ENCODE assay signal across 13 cellular contexts in genomic region chr6:46437671-46438221, GRCh38. TPM values are rescaled to one million over a fixed set of nuclear protein-coding genes. Genes with fewer than 3 reads are reported as not detected.
A peak's percentile ranks its signal among the peaks of the same experiment; 100 is the strongest.
DNase-seq lines count a peak whose midpoint lies in the region; ATAC-seq, FAIRE-seq and TF ChIP-seq lines count a peak whose summit lies in the region.
"Had no signal": no experiment of that assay in that cellular context is flagged by ENCODE, and none has a peak within 500 bp of the region (broad histone marks: within the 10 kb centered on the region; RNA-seq: fewer than 3 reads in every experiment).

No MANE protein-coding gene starts in this region.

- no TSS peak for BruUV-seq in HepG2 (replicated peaks; lab: Mats Ljungman, UMichigan)

- ATAC-seq in HepG2 (no peak), right lobe of liver (no peak), GM21423 (IDR thresholded peaks at IDR 0.05; ENCODE audit: unreplicated experiment) (no peak)
- ATAC-seq: activated naive CD8-positive, alpha-beta T cell treated with anti-CD3 and anti-CD28 coated beads, Interleukin-2, amount 50 U/mL, for 24 hours; sciatic nerve had no signal

- in situ Hi-C loops in HepG2 (cut with HindIII; ENCODE audit: extremely low pct_ligation_motif_present, low pct_unique_long_range_greater_than_20kb), result no loop called here

- no peak for DNase-seq in HepG2 (ENCODE audit: low spot score)
- DNase-seq in right lobe of liver, result no peak
- DNase-seq in cerebellum (ENCODE audit: low spot score), result peak; percentile 83
- DNase-seq in kidney tubule cell (ENCODE audit: low spot score), result peak; percentile 9
- no peak for DNase-seq in NCI-H2196 (lab: John Stamatoyannopoulos, UW; ENCODE audit: unreplicated experiment)
- no peak for DNase-seq in NCI-H446 treated with DMSO at 0.1 percent for 48 hours (lab: John Stamatoyannopoulos, UW)
- no peak for DNase-seq in 8988T
- DNase-seq: activated naive CD8-positive, alpha-beta T cell treated with anti-CD3 and anti-CD28 coated beads, Interleukin-2, amount 50 U/mL, for 24 hours; BE2C had no signal

- H4K20me1 ChIP-seq in HepG2 (ENCODE audit: insufficient read depth, low read length), result no peaks in the 10 kb centered on the region

- H3K27me3 ChIP-seq in HepG2 (ENCODE audit: control insufficient read depth in 1 of 2, insufficient read depth in 2 of 2, low read length in 2 of 2) (no peaks in the 10 kb centered on the region), right lobe of liver (no peaks in the 10 kb centered on the region)
- H3K27me3 ChIP-seq: BE2C had no signal

- POLR2A ChIA-PET in HepG2 (lab: Yijun Ruan, JAX), result no interaction called here

- no peak overlapping the region for H2AFZ ChIP-seq in HepG2 (ENCODE audit: low read length)

- H3K9ac ChIP-seq in HepG2 (ENCODE audit: insufficient read depth, low read depth, low read length), result no peak overlapping the region

- H3K4me3 ChIP-seq in HepG2 (replicated peaks in 1 of 3; ENCODE audit: insufficient read depth in 1 of 3, low read depth in 2 of 3, low read length in 3 of 3) (no peak overlapping the region), right lobe of liver (no peak overlapping the region)

- TF ChIP-seq RAD21 in HepG2 (CRISPR knock-in tag; IDR thresholded peaks at IDR 0.05), result no peak

- TF ChIP-seq CTCF in HepG2 (CRISPR knock-in tag; IDR thresholded peaks at IDR 0.05), result no peak
- TF ChIP-seq CTCF in right lobe of liver (IDR thresholded peaks at IDR 0.05), result no peak

- H3K27ac ChIP-seq in HepG2 (ENCODE audit: extremely low read length, insufficient read depth, low read length), result no peak overlapping the region
- H3K27ac ChIP-seq in right lobe of liver, result no peak overlapping the region

- H3K4me1 ChIP-seq in HepG2 (ENCODE audit: insufficient read depth, low read length), result no peaks in the 10 kb centered on the region
- H3K4me1 ChIP-seq in right lobe of liver, result no peaks in the 10 kb centered on the region
- H3K4me1 ChIP-seq: BE2C had no signal

- H3K9me3 ChIP-seq in HepG2 (ENCODE audit: low read length) (no peaks in the 10 kb centered on the region), right lobe of liver (no peaks in the 10 kb centered on the region)
- H3K9me3 ChIP-seq: BE2C had no signal

- no peak for TF ChIP-seq POLR2A in HepG2 (IDR thresholded peaks at IDR 0.05; ENCODE audit: insufficient read depth in 1 of 2, low read depth in 2 of 2, low read length in 2 of 2)
- TF ChIP-seq POLR2A in right lobe of liver (IDR thresholded peaks at IDR 0.05), result no peak

- H3K36me3 ChIP-seq in HepG2 (replicated peaks in 1 of 2; ENCODE audit: control insufficient read depth in 1 of 2, insufficient read depth in 2 of 2, low read length in 2 of 2) (no peaks in the 10 kb centered on the region), right lobe of liver (no peaks in the 10 kb centered on the region)
- H3K36me3 ChIP-seq: BE2C had no signal

- H3K4me2 ChIP-seq in HepG2 (ENCODE audit: low read depth, low read length), result no peak overlapping the region

- CTCF ChIA-PET in HepG2 (lab: Yijun Ruan, JAX; ENCODE audit: low intra/inter-chr PET ratio, low total read pairs), result no interaction called here

- TF ChIP-seq EP300 in HepG2 (IDR thresholded peaks at IDR 0.05; ENCODE audit: low read depth in 2 of 2, low read length in 2 of 2), result no peak
- no peak for TF ChIP-seq EP300 in HepG2 (CRISPR knock-in tag; IDR thresholded peaks at IDR 0.05; ENCODE audit: borderline replicate concordance)

- no peaks in the 10 kb centered on the region for H3K79me2 ChIP-seq in HepG2 (ENCODE audit: insufficient read depth, low read length)

- intact Hi-C loops in HepG2 (cut with micrococcal nuclease; ENCODE audit: unreplicated experiment) (no loop called here), right lobe of liver (cut with DNase I) (no loop called here)

- no peak for FAIRE-seq in HepG2 (lab: Jason Lieb, UNC)
- FAIRE-seq: endometrium had no signal

TF ChIP-seq in HepG2, 621 proteins besides CTCF, POLR2A, EP300 and RAD21:
- peak; percentile 58; the same call in 1 of the 2 replicates for TF ChIP-seq MAFF (IDR thresholded peaks at IDR 0.05; ENCODE audit: low read depth, low read length)
- no peak for TF ChIP-seq ZC3H4 (CRISPR knock-in tag; IDR thresholded peaks at IDR 0.05; ENCODE audit: borderline replicate concordance)
- peak; percentile 66 to 72 for TF ChIP-seq MAFK (conservative IDR thresholded peaks at IDR 0.05 in 1 of 2, IDR thresholded peaks at IDR 0.05 in 1 of 2; ENCODE audit: low read length in 2 of 2)
TF ChIP-seq in HepG2: peak in this region for 2.

RNA-seq across cellular contexts. Expression of gene RCAN2, which starts 53.5 kb away (rescaled TPM):
- total RNA-seq in HepG2 (2016; rRNA removed; fragmentation: Illumina TruSeq; extraction: Trizol) (not detected in 2 replicates), right lobe of liver (1 to 10 TPM in 5 of 6 experiments, under 1 TPM in 1; 0.77 to 4.5 (median 1.9) TPM), cerebellum (30.3 TPM)
- total RNA-seq in HepG2 (2016; cell fraction: cytosol; rRNA removed; fragmentation: Illumina TruSeq; extraction: Trizol; ENCODE audit: low read depth), result not detected in 2 replicates
- not detected in 2 replicates for total RNA-seq in HepG2 (2016; cell fraction: insoluble cytoplasmic fraction; rRNA removed; fragmentation: Illumina TruSeq; extraction: Trizol)
- not detected in 2 replicates for total RNA-seq in HepG2 (2016; cell fraction: membrane; rRNA removed; fragmentation: Illumina TruSeq; extraction: Trizol)
- total RNA-seq in HepG2 (2016; cell fraction: nucleus; rRNA removed; fragmentation: Illumina TruSeq; extraction: Trizol), result not detected in 2 replicates
- polyA plus RNA-seq in HepG2 (2011; rRNA removed), result not detected in 2 replicates
- not detected in 2 replicates for polyA plus RNA-seq in HepG2 (2011; cell fraction: cytosol; rRNA removed)
- not detected in 2 replicates for polyA plus RNA-seq in HepG2 (2011; cell fraction: nucleus; rRNA removed)
- not detected in 2 replicates for polyA plus RNA-seq in HepG2 (2012)
- not detected in 2 replicates for polyA plus RNA-seq in HepG2 (2016; cell fraction: cytosol; fragmentation: Illumina TruSeq; extraction: Trizol; ENCODE audit: low read depth)
- not detected in 2 replicates for polyA plus RNA-seq in HepG2 (2016; cell fraction: insoluble cytoplasmic fraction; fragmentation: Illumina TruSeq; extraction: Trizol; ENCODE audit: low read depth)
- not detected in 2 replicates for polyA plus RNA-seq in HepG2 (2016; cell fraction: membrane; fragmentation: Illumina TruSeq; extraction: Trizol; ENCODE audit: low read depth)
- not detected in 2 replicates for polyA plus RNA-seq in HepG2 (2016; cell fraction: nucleus; fragmentation: Illumina TruSeq; extraction: Trizol; ENCODE audit: insufficient read depth, low read depth)
- not detected in 2 replicates for polyA minus RNA-seq in HepG2 (2011; rRNA and poly(A)+ RNA removed; ENCODE audit: low replicate concordance)
- not detected in 2 replicates for polyA minus RNA-seq in HepG2 (2011; cell fraction: cytosol; rRNA and poly(A)+ RNA removed)
- polyA minus RNA-seq in HepG2 (2011; cell fraction: nucleus; rRNA and poly(A)+ RNA removed), result not detected in 2 replicates
- total RNA-seq: T-helper 2 cell treated with Interferon-gamma antibody and Interleukin-4, amounts not matched to agents 100 ng/mL and 5 ng/mL, for 36 hours had no signal

Comparison
In these comparisons a context has a peak if more than half of its experiments do, and no peak if none do; other contexts are left out.
1. DNase-seq: peak in cerebellum (single experiment) and kidney tubule cell (single experiment); none in HepG2 (single experiment), right lobe of liver (0 of 3), NCI-H2196 (single experiment), NCI-H446 treated with DMSO at 0.1 percent for 48 hours (single experiment) and 8988T (single experiment).